In genomic region chr5:145056805-145057204, GRCh38 we compare ENCODE assay signal across 9 cellular contexts.
DNase-seq lines count a peak whose midpoint lies in the region; ATAC-seq and TF ChIP-seq lines count a peak whose summit lies in the region.
"Had no signal": no experiment of that assay in that cellular context is flagged by ENCODE, and none has a peak within 500 bp of the region (broad histone marks: within the 10 kb centered on the region; RNA-seq: fewer than 3 reads in every experiment).

No MANE protein-coding gene starts in this region.

- no peaks in the 10 kb centered on the region for H3K36me3 Mint-ChIP-seq in WTC11
- H3K36me3 Mint-ChIP-seq in CD8-positive, alpha-beta T cell, result no peaks in the 10 kb centered on the region

- no peaks in the 10 kb centered on the region for H3K9me3 Mint-ChIP-seq in WTC11
- H3K9me3 Mint-ChIP-seq in CD8-positive, alpha-beta T cell, result no peaks in the 10 kb centered on the region

- H3K9me3 ChIP-seq in CD8-positive, alpha-beta T cell (ENCODE audit: low read length), result no peaks in the 10 kb centered on the region

- POLR2A ChIA-PET in WTC11 (lab: Charles Lee), result no interaction called here
- POLR2A ChIA-PET in CD8-positive, alpha-beta T cell (lab: Charles Lee), result no interaction called here

- no peaks in the 10 kb centered on the region for H3K36me3 ChIP-seq in CD8-positive, alpha-beta T cell (ENCODE audit: insufficient read depth, low read length)

- no peak overlapping the region for H3K27ac ChIP-seq in CD8-positive, alpha-beta T cell (ENCODE audit: low read depth, low read length)

- no peak overlapping the region for H3K4me3 ChIP-seq in CD8-positive, alpha-beta T cell (ENCODE audit: low read depth, low read length)

- TF ChIP-seq POLR2A in GM18505 (IDR thresholded peaks at IDR 0.05; ENCODE audit: borderline replicate concordance, extremely low read depth, insufficient read depth, insufficient read length), result no peak

- intact Hi-C loops in CD8-positive, alpha-beta T cell (cut with DNase I, micrococcal nuclease), result no loop called here

- peak; percentile 100 for ATAC-seq in GM18505 (IDR thresholded peaks at IDR 0.05; ENCODE audit: unreplicated experiment)
- peak; percentile 98 for ATAC-seq in GM21619 (IDR thresholded peaks at IDR 0.05; ENCODE audit: unreplicated experiment)
- ATAC-seq in HG03469 (IDR thresholded peaks at IDR 0.05; ENCODE audit: unreplicated experiment), result peak; percentile 100
- no peak for ATAC-seq in WTC11
- no peak for ATAC-seq in CD8-positive, alpha-beta T cell

- H3K4me1 Mint-ChIP-seq in WTC11, result no peaks in the 10 kb centered on the region
- H3K4me1 Mint-ChIP-seq in CD8-positive, alpha-beta T cell (ENCODE audit: low read depth), result no peaks in the 10 kb centered on the region

- H3K27me3 Mint-ChIP-seq in WTC11 (ENCODE audit: low read depth), result no peaks in the 10 kb centered on the region
- no peaks in the 10 kb centered on the region for H3K27me3 Mint-ChIP-seq in CD8-positive, alpha-beta T cell (ENCODE audit: low read depth)

- CTCF ChIA-PET in WTC11 (lab: Charles Lee), result interaction anchor here (1.2 kb wide), 1 partner anchor 181 kb away, joined by 3 read pairs; no protein-coding TSS in a partner anchor
- CTCF ChIA-PET in CD8-positive, alpha-beta T cell (lab: Charles Lee), result no interaction called here

- no peaks in the 10 kb centered on the region for H3K4me1 ChIP-seq in CD8-positive, alpha-beta T cell (ENCODE audit: insufficient read depth, low read length)

- H3K27me3 ChIP-seq in CD8-positive, alpha-beta T cell (ENCODE audit: insufficient read depth, low read length), result no peaks in the 10 kb centered on the region

- no peak overlapping the region for H3K4me3 Mint-ChIP-seq in WTC11
- no peak overlapping the region for H3K4me3 Mint-ChIP-seq in CD8-positive, alpha-beta T cell

- TF ChIP-seq CTCF in WTC11 (IDR thresholded peaks at IDR 0.05), result no peak
- no peak for TF ChIP-seq CTCF in CD8-positive, alpha-beta T cell (IDR thresholded peaks at IDR 0.05)

- peak; percentile 25 for DNase-seq in glomerular visceral epithelial cell (ENCODE audit: extremely low spot score)
- DNase-seq in WTC11 (ENCODE audit: low spot score), result no peak
- DNase-seq in CD8-positive, alpha-beta T cell, result no peak
- no peak for DNase-seq in NCI-H345 treated with DMSO at 0.1 percent for 48 hours (lab: John Stamatoyannopoulos, UW; ENCODE audit: unreplicated experiment)
- DNase-seq in NCI-H1436 treated with DMSO at 0.1 percent for 48 hours (lab: John Stamatoyannopoulos, UW), result no peak
- DNase-seq: NCI-H446 had no signal

- no peak overlapping the region for H3K27ac Mint-ChIP-seq in WTC11
- no peak overlapping the region for H3K27ac Mint-ChIP-seq in CD8-positive, alpha-beta T cell

TF ChIP-seq in WTC11, 78 proteins besides CTCF, POLR2A, EP300 and RAD21:
- TF ChIP-seq ZNF121 (CRISPR knock-in tag; IDR thresholded peaks at IDR 0.05), result no peak
- no peak for TF ChIP-seq NR3C1 (CRISPR knock-in tag; conservative IDR thresholded peaks at IDR 0.05; ENCODE audit: low read depth)
- TF ChIP-seq USF1 (CRISPR knock-in tag; IDR thresholded peaks at IDR 0.05), result no peak
- TF ChIP-seq KAT7 (CRISPR knock-in tag; IDR thresholded peaks at IDR 0.05; ENCODE audit: borderline replicate concordance), result no peak
- TF ChIP-seq ZNF219 (CRISPR knock-in tag; IDR thresholded peaks at IDR 0.05; ENCODE audit: borderline replicate concordance), result no peak
- TF ChIP-seq PREB (CRISPR knock-in tag; IDR thresholded peaks at IDR 0.05; ENCODE audit: borderline replicate concordance), result no peak
- TF ChIP-seq NFE2L1 (CRISPR knock-in tag; IDR thresholded peaks at IDR 0.05), result no peak
- TF ChIP-seq NR1H2 (CRISPR knock-in tag; IDR thresholded peaks at IDR 0.05), result no peak

Comparison
In these comparisons a context has a peak if more than half of its experiments do, and no peak if none do; other contexts are left out.
1. ATAC-seq: peak in GM18505 (single experiment), GM21619 (single experiment) and HG03469 (single experiment); none in WTC11 (single experiment) and CD8-positive, alpha-beta T cell (single experiment).